In genomic region chr16:88569985-88570690, GRCh38 we compare ENCODE assay signal across 8 cellular contexts. TPM values are rescaled to one million over a fixed set of nuclear protein-coding genes. Genes with fewer than 3 reads are reported as not detected.
DNase-seq lines count a peak whose midpoint lies in the region; ATAC-seq and TF ChIP-seq lines count a peak whose summit lies in the region.

Gene ZC3H18 (plus strand): TSS chr16:88570403. CDS start chr16:88577124, 6,721 bp downstream.

- H3K36me3 ChIP-seq in hepatocyte (replicated peaks; ENCODE audit: insufficient read depth, low read depth): no peaks in the 10 kb centered on the region

- no peaks in the 10 kb centered on the region for H3K9me2 ChIP-seq in hepatocyte (replicated peaks; ENCODE audit: insufficient read depth)

- peak; percentile 85 for TF ChIP-seq POLR2A in GM18505 (IDR thresholded peaks at IDR 0.05; ENCODE audit: borderline replicate concordance, extremely low read depth, insufficient read depth, insufficient read length)

- ATAC-seq in GM18505 (IDR thresholded peaks at IDR 0.05; ENCODE audit: unreplicated experiment) (peak; percentile 79), HG02981 (IDR thresholded peaks at IDR 0.05; ENCODE audit: unreplicated experiment) (peak; percentile 81), GM18858 (IDR thresholded peaks at IDR 0.05; ENCODE audit: unreplicated experiment) (no peak)

- peak within 1 kb of the TSS; percentile 93 for H3K4me3 ChIP-seq in astrocyte of the cerebellum (ENCODE audit: low read depth, low read length)
- peak within 1 kb of the TSS; percentile 84 for H3K4me3 ChIP-seq in hepatocyte

- in situ Hi-C loops in astrocyte of the cerebellum (cut with HindIII; ENCODE audit: low sequenced_read_pairs): no loop called here

- H3K9me3 ChIP-seq in hepatocyte (ENCODE audit: low read depth): no peaks in the 10 kb centered on the region

- peaks cover 12% of the 10 kb centered on the region for H3K4me1 ChIP-seq in hepatocyte (ENCODE audit: insufficient read depth)

- H3K79me2 ChIP-seq in hepatocyte: peaks cover 48% of the 10 kb centered on the region

- H3K4me2 ChIP-seq in hepatocyte: peak within 1 kb of the TSS; percentile 98

- peak within 1 kb of the TSS; percentile 87 for H2AFZ ChIP-seq in hepatocyte

- H3K27ac ChIP-seq in hepatocyte: peak within 1 kb of the TSS; percentile 85

- under 1% methylated on average over 46 of the region's 90 CpGs for WGBS in hepatocyte (ENCODE audit: low lambda C conversion rate, missing lambda C conversion rate)

- peak; percentile 86 to 90 for DNase-seq in NCI-H2081 (lab: John Stamatoyannopoulos, UW)
- peak; percentile 99 for DNase-seq in T-helper 9 cell
- peak; percentile 86 for DNase-seq in astrocyte of the cerebellum (ENCODE audit: low read depth)
- peak; percentile 100 for DNase-seq in hepatocyte (ENCODE audit: low spot score)
- peak; percentile 78 for DNase-seq in renal cortical epithelial cell (ENCODE audit: low read depth)

- peaks cover 14% of the 10 kb centered on the region for H4K20me1 ChIP-seq in hepatocyte (ENCODE audit: insufficient read depth, poor library complexity, severe bottlenecking)

- TF ChIP-seq CTCF in astrocyte of the cerebellum (IDR thresholded peaks at IDR 0.05; ENCODE audit: low read depth, low read length, missing control alignments): no peak
- no peak for TF ChIP-seq CTCF in hepatocyte (IDR thresholded peaks at IDR 0.05; ENCODE audit: poor library complexity)

- no peaks in the 10 kb centered on the region for H3K27me3 ChIP-seq in hepatocyte

RNA-seq across cellular contexts. Expression of gene ZC3H18, which starts in this region (rescaled TPM):
- total RNA-seq in hepatocyte: 8.1 and 16.8 TPM in 2 replicates
- 30.7 and 37.1 TPM in 2 replicates for polyA plus RNA-seq in hepatocyte
- total RNA-seq in renal cortical epithelial cell: 7.8 and 20.6 TPM in 2 replicates
